In the genomic region with DNA sequence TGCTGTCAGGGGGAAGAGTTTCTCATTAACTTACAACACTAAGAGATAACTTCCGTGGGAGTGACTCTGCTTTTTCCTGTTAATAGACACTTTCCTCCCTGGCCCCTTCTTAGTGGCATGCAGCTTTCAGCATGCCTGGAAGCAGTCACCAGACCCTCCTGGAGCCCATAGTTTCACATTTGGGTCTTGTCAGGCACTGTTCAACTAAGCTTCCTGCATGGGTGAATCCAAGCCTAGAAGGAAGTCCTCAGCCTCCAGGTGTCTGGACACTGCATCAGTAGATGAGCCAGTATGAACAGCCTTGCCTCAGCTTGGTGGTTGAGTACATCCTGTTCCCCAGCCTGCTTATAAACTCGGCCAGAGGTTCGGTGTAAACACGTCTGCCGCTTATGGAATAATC, we compare ENCODE assay signal across 12 cellular contexts.
A peak's percentile ranks its signal among the peaks of the same experiment; 100 is the strongest.
DNase-seq lines count a peak whose midpoint lies in the region; ATAC-seq, FAIRE-seq and TF ChIP-seq lines count a peak whose summit lies in the region.
"Had no signal": no experiment of that assay in that cellular context is flagged by ENCODE, and none has a peak within 500 bp of the region (broad histone marks: within the 10 kb centered on the region; RNA-seq: fewer than 3 reads in every experiment).

No MANE protein-coding gene starts in this region.

- H3K4me3 Mint-ChIP-seq in T-helper 17 cell (peak overlapping the region; percentile 63), endothelial cell (ENCODE audit: unreplicated experiment) (peak overlapping the region; percentile 31)

- H3K4me1 Mint-ChIP-seq in T-helper 17 cell (peaks cover 66% of the 10 kb centered on the region), endothelial cell (ENCODE audit: unreplicated experiment) (peaks cover 49% of the 10 kb centered on the region)

- H3K4me3 ChIP-seq in small intestine (ENCODE audit: low read depth in 1 of 2, low read length in 2 of 2) = no peak overlapping the region
- H3K4me3 ChIP-seq in foreskin fibroblast (ENCODE audit: low read depth in 1 of 2, low read length in 2 of 2) = no peak overlapping the region

- H3K27ac ChIP-seq in small intestine (ENCODE audit: low read depth in 1 of 2, low read length in 1 of 2) = peak overlapping the region in 1 of 2 donors; percentile 66
- H3K27ac ChIP-seq in foreskin keratinocyte = no peak overlapping the region

- H3K9me3 ChIP-seq in T-helper 17 cell (ENCODE audit: control insufficient read depth, low read length, poor library complexity, severe bottlenecking) = no peaks in the 10 kb centered on the region
- no peaks in the 10 kb centered on the region for H3K9me3 ChIP-seq in small intestine (ENCODE audit: control insufficient read depth, low read depth)

- ATAC-seq in T-helper 17 cell (peak; percentile 81), foreskin keratinocyte (no peak)

- H3K9me3 Mint-ChIP-seq in endothelial cell (ENCODE audit: unreplicated experiment) = no peaks in the 10 kb centered on the region

- no peaks in the 10 kb centered on the region for H3K27me3 Mint-ChIP-seq in T-helper 17 cell
- no peaks in the 10 kb centered on the region for H3K27me3 Mint-ChIP-seq in endothelial cell (ENCODE audit: unreplicated experiment)

- H3K27ac Mint-ChIP-seq in T-helper 17 cell (peak overlapping the region; percentile 84), endothelial cell (ENCODE audit: unreplicated experiment) (peak overlapping the region; percentile 82)

- H3K36me3 Mint-ChIP-seq in T-helper 17 cell (ENCODE audit: low read depth) (peaks cover 8% of the 10 kb centered on the region), endothelial cell (ENCODE audit: low read depth, unreplicated experiment) (peaks cover 17% of the 10 kb centered on the region)

- H3K4me1 ChIP-seq in small intestine (ENCODE audit: control insufficient read depth in 2 of 2, insufficient read depth in 1 of 2, low read depth in 1 of 2, low read length in 1 of 2) (peaks cover 4 to 15% of the 10 kb centered on the region in 2 donors), foreskin keratinocyte (peaks cover 5% of the 10 kb centered on the region)

- H3K36me3 ChIP-seq in small intestine (ENCODE audit: control insufficient read depth in 2 of 2, insufficient read depth in 2 of 2, low read length in 2 of 2) = peaks cover 4 to 12% of the 10 kb centered on the region in 2 donors

- WGBS in small intestine, 3 donors = 43 to 72% (median 71%) methylated on average over 5 of the region's 5 CpGs

- peak; percentile 15 for DNase-seq in activated CD4-positive, alpha-beta T cell treated with anti-CD3 and anti-CD28 coated beads for 48 hours
- no peak for DNase-seq in activated CD4-positive, alpha-beta T cell treated with anti-CD3 and anti-CD28 coated beads for 4 hours
- DNase-seq in T-helper 17 cell (no peak), endothelial cell (ENCODE audit: low spot score) (no peak), small intestine (peak; percentile 15), foreskin keratinocyte (no peak), foreskin fibroblast (no peak), DMS79 (lab: John Stamatoyannopoulos, UW) (no peak)
- DNase-seq: foreskin melanocyte, HCEC 1CT, midbrain, NCI-H1092 treated with DMSO at 0.1 percent for 48 hours had no signal

- TF ChIP-seq CTCF in endothelial cell (IDR thresholded peaks at IDR 0.05; ENCODE audit: unreplicated experiment) (no peak), foreskin keratinocyte (conservative IDR thresholded peaks at IDR 0.05) (no peak), foreskin fibroblast (IDR thresholded peaks at IDR 0.05; ENCODE audit: low read depth, low read length) (no peak)

- H3K27me3 ChIP-seq in small intestine (ENCODE audit: control insufficient read depth in 2 of 2, insufficient read depth in 2 of 2, low read length in 2 of 2) (no peaks in the 10 kb centered on the region), foreskin keratinocyte (no peaks in the 10 kb centered on the region)

- no peak for FAIRE-seq in small intestine (lab: Jason Lieb, UNC)

Comparison
In these comparisons a context has a peak if more than half of its experiments do, and no peak if none do; other contexts are left out.
1. DNase-seq: peak in activated CD4-positive, alpha-beta T cell treated with anti-CD3 and anti-CD28 coated beads for 48 hours (single experiment) and small intestine (single experiment); none in activated CD4-positive, alpha-beta T cell treated with anti-CD3 and anti-CD28 coated beads for 4 hours (0 of 2), T-helper 17 cell (0 of 3), endothelial cell (single experiment), foreskin keratinocyte (0 of 2), foreskin fibroblast (0 of 2) and DMS79 (single experiment).